8 cellular contexts compared by ENCODE assay signal in the genomic region with DNA sequence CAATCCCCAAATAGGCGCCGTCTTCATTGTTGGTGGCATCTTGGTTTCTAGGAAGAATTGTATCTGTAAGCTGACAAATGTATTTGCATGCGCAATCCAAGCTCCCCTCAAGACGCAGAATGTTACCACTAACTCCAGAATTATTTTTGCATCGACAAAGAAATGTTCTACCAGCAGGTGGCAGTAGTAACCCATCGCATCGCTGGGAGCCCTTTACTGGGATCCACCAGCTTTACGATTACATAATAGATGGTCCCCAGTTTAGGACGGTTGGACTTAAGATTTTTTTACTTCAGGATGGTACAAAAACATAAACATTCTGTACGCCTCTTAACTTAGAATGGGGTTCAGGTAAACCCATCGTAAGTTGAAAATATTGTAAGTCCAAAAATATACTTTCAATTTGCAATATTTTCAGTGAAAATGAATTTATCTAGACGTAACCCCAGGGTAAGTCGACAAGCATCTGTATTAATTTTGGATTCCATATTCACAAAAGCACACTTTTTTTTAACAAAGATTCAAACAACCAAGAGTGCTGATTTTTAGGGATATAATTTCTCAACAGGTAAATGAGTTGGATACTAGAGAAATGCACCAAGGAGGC.
A peak's percentile ranks its signal among the peaks of the same experiment; 100 is the strongest.
DNase-seq lines count a peak whose midpoint lies in the region; ATAC-seq and TF ChIP-seq lines count a peak whose summit lies in the region.

No MANE protein-coding gene starts in this region.

- TF ChIP-seq EP300 in gastroesophageal sphincter (IDR thresholded peaks at IDR 0.05): no peak

- no peak overlapping the region for H3K14ac ChIP-seq in trophoblast cell (ENCODE audit: low read length)

- H3K27ac ChIP-seq in gastroesophageal sphincter (no peak overlapping the region), trophoblast cell (ENCODE audit: low read depth, low read length) (no peak overlapping the region)

- H3K79me1 ChIP-seq in trophoblast cell (ENCODE audit: low read length): no peaks in the 10 kb centered on the region

- no peak overlapping the region for H4K12ac ChIP-seq in trophoblast cell (ENCODE audit: low read depth, low read length)

- DNase-seq in GM04503 (ENCODE audit: low read depth): peak; percentile 3
- peak; percentile 81 for DNase-seq in NCI-H69 (lab: John Stamatoyannopoulos, UW)
- DNase-seq in activated T-cell treated with anti-CD3 and anti-CD28 coated beads for 24 hours (ENCODE audit: low read depth): peak; percentile 21
- peak; percentile 48 to 78 for DNase-seq in trophoblast cell
- no peak for DNase-seq in 8988T

- no peak overlapping the region for H3K23ac ChIP-seq in trophoblast cell (ENCODE audit: low read length)

- no peak overlapping the region for H2AFZ ChIP-seq in trophoblast cell (ENCODE audit: insufficient read depth, low read length, poor library complexity)

- TF ChIP-seq CTCF in gastroesophageal sphincter (IDR thresholded peaks at IDR 0.05): peak; percentile 59 to 85 (median 66)

- H4K91ac ChIP-seq in trophoblast cell (ENCODE audit: low read depth, low read length): no peak overlapping the region

- ATAC-seq in HG02798 (IDR thresholded peaks at IDR 0.05; ENCODE audit: poor library complexity, unreplicated experiment) (peak; percentile 70), gastroesophageal sphincter (no peak), HG03565 (IDR thresholded peaks at IDR 0.05; ENCODE audit: unreplicated experiment) (no peak)

- H3K36me3 ChIP-seq in gastroesophageal sphincter (no peaks in the 10 kb centered on the region), trophoblast cell (ENCODE audit: control insufficient read depth in 1 of 2, insufficient read depth in 2 of 2, low read length in 2 of 2) (no peaks in the 10 kb centered on the region)

- H2BK12ac ChIP-seq in trophoblast cell (ENCODE audit: low read length): no peak overlapping the region

- H3K79me2 ChIP-seq in trophoblast cell (ENCODE audit: control insufficient read depth, insufficient read depth, low read length, poor library complexity): no peaks in the 10 kb centered on the region

- no peak overlapping the region for H3K18ac ChIP-seq in trophoblast cell (ENCODE audit: low read length)

- no peaks in the 10 kb centered on the region for H3K9me3 ChIP-seq in gastroesophageal sphincter
- H3K9me3 ChIP-seq in trophoblast cell (ENCODE audit: insufficient read depth, low read depth, low read length): peaks cover 4% of the 10 kb centered on the region

- H3K27me3 ChIP-seq in gastroesophageal sphincter (peaks cover 8% of the 10 kb centered on the region), trophoblast cell (ENCODE audit: insufficient read depth, low read length) (no peaks in the 10 kb centered on the region)

- 10 to 14% methylated on average over 12 to 13 of the region's 13 CpGs for WGBS in gastroesophageal sphincter (ENCODE audit: low coverage in 1 of 2), 2 donors
- no CpG with 5 or more reads among the region's 13 CpGs for WGBS in trophoblast cell (ENCODE audit: extremely low coverage, insufficient coverage, insufficient read length)

- H3K4me2 ChIP-seq in trophoblast cell (ENCODE audit: low read length): no peak overlapping the region

- no peak overlapping the region for H2BK5ac ChIP-seq in trophoblast cell (ENCODE audit: low read depth, low read length, poor library complexity)

- H2BK120ac ChIP-seq in trophoblast cell (ENCODE audit: insufficient read depth, low read length, poor library complexity): no peak overlapping the region

- H3K4me3 ChIP-seq in gastroesophageal sphincter: no peak overlapping the region
- H3K4me3 ChIP-seq in trophoblast cell (ENCODE audit: low read depth, low read length): no peak overlapping the region

- H3K4ac ChIP-seq in trophoblast cell (ENCODE audit: low read depth, low read length): no peak overlapping the region

- peaks cover 0 to 5% (median 0%) of the 10 kb centered on the region in 3 donors for H3K4me1 ChIP-seq in gastroesophageal sphincter
- no peaks in the 10 kb centered on the region for H3K4me1 ChIP-seq in trophoblast cell (ENCODE audit: control insufficient read depth in 1 of 2, insufficient read depth in 2 of 2, low read length in 2 of 2)

- no peak overlapping the region for H3K9ac ChIP-seq in trophoblast cell (ENCODE audit: low read length)

- H4K8ac ChIP-seq in trophoblast cell (ENCODE audit: low read depth, low read length): no peak overlapping the region

- H2AK5ac ChIP-seq in trophoblast cell (ENCODE audit: low read length): no peak overlapping the region

- TF ChIP-seq POLR2A in gastroesophageal sphincter (IDR thresholded peaks at IDR 0.05): no peak
